16 cellular contexts compared by ENCODE assay signal in genomic region chr19:40555978-40556689, GRCh38. TPM values are rescaled to one million over a fixed set of nuclear protein-coding genes. Genes with fewer than 3 reads are reported as not detected.
DNase-seq lines count a peak whose midpoint lies in the region; ATAC-seq and TF ChIP-seq lines count a peak whose summit lies in the region.
"Had no signal": no experiment of that assay in that cellular context is flagged by ENCODE, and none has a peak within 500 bp of the region (broad histone marks: within the 10 kb centered on the region; RNA-seq: fewer than 3 reads in every experiment).

No MANE protein-coding gene starts in this region.

- no peaks in the 10 kb centered on the region for H4K20me1 ChIP-seq in osteoblast (ENCODE audit: insufficient read depth, low read length)

- no peak overlapping the region for H3K4me2 ChIP-seq in osteoblast (ENCODE audit: insufficient read depth, low read length)

- H3K36me3 ChIP-seq in H7 (replicated peaks; ENCODE audit: control insufficient read depth, insufficient read depth, low read length) = no peaks in the 10 kb centered on the region
- no peaks in the 10 kb centered on the region for H3K36me3 ChIP-seq in osteoblast (ENCODE audit: insufficient read depth, low read length)
- H3K36me3 ChIP-seq: HAP-1 had no signal

- no peak overlapping the region for H3K4me3 Mint-ChIP-seq in activated naive CD4-positive, alpha-beta T cell treated with anti-CD3 and anti-CD28 coated beads, Interleukin-2, amount 10 ng/mL, durations not matched to agents 7 days and 5 days
- no peak overlapping the region for H3K4me3 Mint-ChIP-seq in HFFc6
- H3K4me3 Mint-ChIP-seq: CD4-positive, alpha-beta T cell had no signal

- CTCF ChIA-PET in activated naive CD4-positive, alpha-beta T cell treated with anti-CD3 and anti-CD28 coated beads, Interleukin-2, amount 10 ng/mL, durations not matched to agents 7 days and 5 days (lab: Charles Lee) = interaction anchor here (0.6 to 1.5 kb wide), 3 partner anchors 43 to 46 kb away, joined by 3 to 4 read pairs (median 3); no protein-coding TSS in a partner anchor

- H3K4me3 ChIP-seq in H7 (ENCODE audit: insufficient read depth, low read depth, low read length) = no peak overlapping the region
- no peak overlapping the region for H3K4me3 ChIP-seq in osteoblast (ENCODE audit: insufficient read depth, low read length)
- H3K4me3 ChIP-seq: HAP-1 had no signal

- no peak overlapping the region for H3K27ac Mint-ChIP-seq in activated naive CD4-positive, alpha-beta T cell treated with anti-CD3 and anti-CD28 coated beads, Interleukin-2, amount 10 ng/mL, durations not matched to agents 7 days and 5 days
- no peak overlapping the region for H3K27ac Mint-ChIP-seq in HFFc6
- H3K27ac Mint-ChIP-seq: CD4-positive, alpha-beta T cell had no signal

- DNase-seq in D341Med (ENCODE audit: low spot score) = peak; percentile 20
- peak; percentile 64 for DNase-seq in H7
- peak; percentile 1 for DNase-seq in epidermal melanocyte (ENCODE audit: insufficient read length, low spot score)
- peak; percentile 66 for DNase-seq in osteoblast (ENCODE audit: insufficient read length, low spot score, missing footprints)
- DNase-seq in activated naive CD4-positive, alpha-beta T cell treated with anti-CD3 and anti-CD28 coated beads, Interleukin-2, amount 10 ng/mL, durations not matched to agents 7 days and 5 days = no peak
- no peak for DNase-seq in HFFc6
- DNase-seq: AML-193; Caco-2; CD4-positive, alpha-beta T cell; DMS153; DMS79; GF-D8; KG1 had no signal

- H3K36me3 Mint-ChIP-seq in activated naive CD4-positive, alpha-beta T cell treated with anti-CD3 and anti-CD28 coated beads, Interleukin-2, amount 10 ng/mL, durations not matched to agents 7 days and 5 days = no peaks in the 10 kb centered on the region
- H3K36me3 Mint-ChIP-seq in HFFc6 (ENCODE audit: low read depth) = no peaks in the 10 kb centered on the region

- no peak overlapping the region for H2AFZ ChIP-seq in osteoblast (ENCODE audit: low read length)

- H3K9me3 Mint-ChIP-seq in activated naive CD4-positive, alpha-beta T cell treated with anti-CD3 and anti-CD28 coated beads, Interleukin-2, amount 10 ng/mL, durations not matched to agents 7 days and 5 days = no peaks in the 10 kb centered on the region
- H3K9me3 Mint-ChIP-seq in HFFc6 = no peaks in the 10 kb centered on the region
- H3K9me3 Mint-ChIP-seq: CD4-positive, alpha-beta T cell had no signal

- H3K9me3 ChIP-seq in osteoblast (ENCODE audit: low read depth, low read length) = no peaks in the 10 kb centered on the region
- H3K9me3 ChIP-seq: Caco-2, HAP-1 had no signal

- no peak for ATAC-seq in HG03520 (IDR thresholded peaks at IDR 0.05; ENCODE audit: unreplicated experiment)

- H3K27me3 Mint-ChIP-seq in activated naive CD4-positive, alpha-beta T cell treated with anti-CD3 and anti-CD28 coated beads, Interleukin-2, amount 10 ng/mL, durations not matched to agents 7 days and 5 days = peaks cover 74% of the 10 kb centered on the region
- H3K27me3 Mint-ChIP-seq in HFFc6 (ENCODE audit: insufficient read depth) = peaks cover 50% of the 10 kb centered on the region

- no peaks in the 10 kb centered on the region for H3K4me1 Mint-ChIP-seq in activated naive CD4-positive, alpha-beta T cell treated with anti-CD3 and anti-CD28 coated beads, Interleukin-2, amount 10 ng/mL, durations not matched to agents 7 days and 5 days
- H3K4me1 Mint-ChIP-seq in HFFc6 (ENCODE audit: low read depth) = no peaks in the 10 kb centered on the region

- H3K27me3 ChIP-seq in H7 (ENCODE audit: control insufficient read depth, insufficient read depth, low read length) (peaks cover 44% of the 10 kb centered on the region), osteoblast (ENCODE audit: insufficient read depth, low read length) (peaks cover 20% of the 10 kb centered on the region)

- H3K27ac ChIP-seq in osteoblast (ENCODE audit: low read depth, low read length) = no peak overlapping the region
- H3K27ac ChIP-seq: C4-2B had no signal

- TF ChIP-seq CTCF in osteoblast (IDR thresholded peaks at IDR 0.05; ENCODE audit: extremely low read depth, low read depth, low read length) (no peak), HFFc6 (IDR thresholded peaks at IDR 0.05) (no peak)

- H3K4me1 ChIP-seq in osteoblast (ENCODE audit: insufficient read depth, low read length) = no peaks in the 10 kb centered on the region
- H3K4me1 ChIP-seq: HAP-1 had no signal

- H3K79me2 ChIP-seq in osteoblast (ENCODE audit: insufficient read depth, low read length) = no peaks in the 10 kb centered on the region

RNA-seq across cellular contexts. Expression of gene SHKBP1, which starts 20.5 kb away (rescaled TPM):
- 52.3 and 58.2 TPM in 2 replicates for total RNA-seq in H7 (2014; rRNA removed; shearing (Covaris generic))
- 16.3 and 18.9 TPM in 2 replicates for total RNA-seq in osteoblast
- total RNA-seq in HFFc6 (2021; fragmentation: NEBNext Ultra II Directional; extraction: Animal tissue kit (Norgen Biotek cat#: 25700)) = 10 to 100 TPM; 58.5 to 95.2 (median 83.0) TPM

RNA-seq across cellular contexts. Expression of gene LTBP4, which starts 45.0 kb away (rescaled TPM):
- 54.6 and 83.1 TPM in 2 replicates for total RNA-seq in H7 (2014; rRNA removed; shearing (Covaris generic))
- total RNA-seq in osteoblast = 13.6 and 16.6 TPM in 2 replicates
- total RNA-seq in HFFc6 (2021; fragmentation: NEBNext Ultra II Directional; extraction: Animal tissue kit (Norgen Biotek cat#: 25700)) = 10 to 100 TPM; 36.6 to 54.9 (median 51.4) TPM

Comparison
In these comparisons a context has a peak if more than half of its experiments do, and no peak if none do; other contexts are left out.
1. DNase-seq: peak in D341Med (single experiment), H7 (single experiment), epidermal melanocyte (single experiment) and osteoblast (single experiment); none in activated naive CD4-positive, alpha-beta T cell treated with anti-CD3 and anti-CD28 coated beads, Interleukin-2, amount 10 ng/mL, durations not matched to agents 7 days and 5 days (single experiment) and HFFc6 (single experiment).